21 cellular contexts compared by ENCODE assay signal in genomic region chr2:165773684-165774083, GRCh38. TPM values are rescaled to one million over a fixed set of nuclear protein-coding genes. Genes with fewer than 3 reads are reported as not detected.
DNase-seq lines count a peak whose midpoint lies in the region; ATAC-seq, FAIRE-seq and TF ChIP-seq lines count a peak whose summit lies in the region.
"Had no signal": no experiment of that assay in that cellular context is flagged by ENCODE, and none has a peak within 500 bp of the region (broad histone marks: within the 10 kb centered on the region; RNA-seq: fewer than 3 reads in every experiment).

No MANE protein-coding gene starts in this region.

- POLR2A ChIA-PET in HEK293 (lab: Yijun Ruan, JAX), result no interaction called here
- POLR2A ChIA-PET in WTC11 (lab: Charles Lee), result no interaction called here

- no peak for FAIRE-seq in small intestine (lab: Jason Lieb, UNC)
- FAIRE-seq: GM12891, GM18507, H54 had no signal

- H4K91ac ChIP-seq in H9 (ENCODE audit: insufficient read length, low read depth, low read length), result no peak overlapping the region

- no peak overlapping the region for H3K18ac ChIP-seq in H9 (ENCODE audit: insufficient read length, low read depth, low read length)

- H2BK20ac ChIP-seq in H9 (ENCODE audit: low read depth, low read length, poor library complexity, severe bottlenecking), result no peak overlapping the region

- ATAC-seq in WTC11 (no peak), GM18870 (IDR thresholded peaks at IDR 0.05; ENCODE audit: unreplicated experiment) (no peak)

- peaks cover 32% of the 10 kb centered on the region; the same call in 1 of the 2 replicates for H3K79me2 ChIP-seq in H9 (ENCODE audit: insufficient read depth, low read length)

- H3K4me1 ChIP-seq in H9 (ENCODE audit: insufficient read depth, low read length) (peaks cover 12% of the 10 kb centered on the region), HEK293 (ENCODE audit: control insufficient read depth, insufficient read depth, low read length) (peaks cover 37% of the 10 kb centered on the region; the same call in 1 of the 2 replicates), small intestine (ENCODE audit: control insufficient read depth in 2 of 2, insufficient read depth in 1 of 2, low read depth in 1 of 2, low read length in 1 of 2) (peaks cover 3 to 5% of the 10 kb centered on the region in 2 donors), vagina (peaks cover 6% of the 10 kb centered on the region)

- H3K27ac ChIP-seq in H9 (ENCODE audit: insufficient read length, low read depth, low read length) (no peak overlapping the region), HEK293 (ENCODE audit: extremely low read depth, low read depth, low read length) (no peak overlapping the region), small intestine (ENCODE audit: low read depth in 1 of 2, low read length in 1 of 2) (no peak overlapping the region), vagina (no peak overlapping the region)

- no peak overlapping the region for H3K4ac ChIP-seq in H9 (ENCODE audit: low read depth, low read length)

- no peak overlapping the region for H3K4me2 ChIP-seq in H9 (ENCODE audit: insufficient read depth, insufficient read length, low read length)

- no peak overlapping the region for H2BK5ac ChIP-seq in H9 (ENCODE audit: insufficient read length, low read length)

- peak overlapping the region in 2 of 3 experiments; percentile 29 to 68; a peak in 2 of 7 replicates for H3K27ac Mint-ChIP-seq in H9
- H3K27ac Mint-ChIP-seq in WTC11, result peak overlapping the region; percentile 15; the same call in 1 of the 2 replicates
- H3K27ac Mint-ChIP-seq: CD4-positive, alpha-beta memory T cell; HFFc6 had no signal

- H2AK5ac ChIP-seq in H9 (ENCODE audit: insufficient read length, low read length), result no peak overlapping the region

- H3K23me2 ChIP-seq in H9 (ENCODE audit: insufficient read length, low read depth, low read length, poor library complexity, severe bottlenecking), result no peaks in the 10 kb centered on the region

- H3K27me3 ChIP-seq in H9 (ENCODE audit: insufficient read depth, low read length), result no peaks in the 10 kb centered on the region
- H3K27me3 ChIP-seq in small intestine (ENCODE audit: control insufficient read depth in 2 of 2, insufficient read depth in 2 of 2, low read length in 2 of 2), result no peaks in the 10 kb centered on the region
- H3K27me3 ChIP-seq in vagina, result no peaks in the 10 kb centered on the region

- H3K23ac ChIP-seq in H9 (ENCODE audit: insufficient read length, low read depth, low read length), result no peak overlapping the region

- H3K36me3 ChIP-seq in HEK293 (ENCODE audit: control insufficient read depth in 2 of 2, insufficient read depth in 1 of 2, low read length in 2 of 2) (peaks cover 0 to 3% of the 10 kb centered on the region in 2 experiments; a peak in 1 of 3 replicates), small intestine (ENCODE audit: control insufficient read depth in 2 of 2, insufficient read depth in 2 of 2, low read length in 2 of 2) (no peaks in the 10 kb centered on the region), vagina (no peaks in the 10 kb centered on the region)

- H2BK15ac ChIP-seq in H9 (ENCODE audit: low read depth, low read length), result no peak overlapping the region

- H3T11ph ChIP-seq in H9 (ENCODE audit: low read length), result no peak overlapping the region

- H4K8ac ChIP-seq in H9 (replicated peaks; ENCODE audit: insufficient read length, low read depth, low read length), result no peak overlapping the region

- H3K4me1 Mint-ChIP-seq in H9, result peaks cover 21 to 25% of the 10 kb centered on the region in 2 experiments
- peaks cover 34% of the 10 kb centered on the region for H3K4me1 Mint-ChIP-seq in WTC11

- H2BK12ac ChIP-seq in H9 (ENCODE audit: insufficient read length, low read depth, low read length), result no peak overlapping the region

- peaks cover 9% of the 10 kb centered on the region for H3K79me1 ChIP-seq in H9 (ENCODE audit: insufficient read depth, low read depth, low read length, poor library complexity, severe bottlenecking)

- H3K36me3 Mint-ChIP-seq in H9 (ENCODE audit: insufficient read depth in 1 of 3, low read depth in 3 of 3) (peaks cover 21 to 44% (median 43%) of the 10 kb centered on the region in 3 experiments), WTC11 (peaks cover 44% of the 10 kb centered on the region)

- no CpG with 5 or more reads among the region's 2 CpGs for WGBS in H9 (ENCODE audit: extremely low coverage, insufficient read length, low lambda C conversion rate)
- WGBS in small intestine, 3 donors, result 53 to 71% (median 64%) methylated on average over 2 of the region's 2 CpGs

- DNase-seq in H9 (no peak), WTC11 (ENCODE audit: low spot score) (no peak), small intestine (peak; percentile 36), vagina (ENCODE audit: extremely low spot score in 2 of 2) (no peak)
- DNase-seq: C1 segment of cervical spinal cord; Calu3; CD4-positive, alpha-beta memory T cell; COR-L47; DMS53; DMS79 treated with DMSO at 0.1 percent for 48 hours; GF-D8; GOT3; HCEC 1CT; HFFc6 had no signal

- H3K9me3 Mint-ChIP-seq in H9, result no peaks in the 10 kb centered on the region; a peak in 1 of 5 replicates
- peaks cover 9% of the 10 kb centered on the region for H3K9me3 Mint-ChIP-seq in WTC11
- H3K9me3 Mint-ChIP-seq: CD4-positive, alpha-beta memory T cell; HFFc6 had no signal

- no peak for TF ChIP-seq POLR2A in vagina (IDR thresholded peaks at IDR 0.05)

- TF ChIP-seq CTCF in H9 (conservative IDR thresholded peaks at IDR 0.05) (no peak), HEK293 (tag by site-specific recombination; IDR thresholded peaks at IDR 0.05) (no peak), WTC11 (IDR thresholded peaks at IDR 0.05) (no peak), vagina (IDR thresholded peaks at IDR 0.05) (no peak)

- no peak overlapping the region for H4K5ac ChIP-seq in H9 (ENCODE audit: insufficient read length, low read depth, low read length)

- H3K9me3 ChIP-seq in H9 (ENCODE audit: control insufficient read depth, low read depth, low read length), result no peaks in the 10 kb centered on the region
- H3K9me3 ChIP-seq in HEK293 (ENCODE audit: control insufficient read depth, insufficient read depth, low read depth, low read length), result no peaks in the 10 kb centered on the region
- no peaks in the 10 kb centered on the region for H3K9me3 ChIP-seq in small intestine (ENCODE audit: control insufficient read depth, low read depth)
- H3K9me3 ChIP-seq in vagina, result no peaks in the 10 kb centered on the region

- no peak overlapping the region for H3K9ac ChIP-seq in H9 (ENCODE audit: extremely low read depth, insufficient read length, low read length)

- no peak overlapping the region for H3K14ac ChIP-seq in H9 (ENCODE audit: insufficient read depth, low read length)

- intact Hi-C loops in vagina (cut with DNase I), result no loop called here

- H4K20me1 ChIP-seq in H9 (ENCODE audit: control insufficient read depth, insufficient read depth, insufficient read length), result no peaks in the 10 kb centered on the region

- no peaks in the 10 kb centered on the region for H3K27me3 Mint-ChIP-seq in H9 (ENCODE audit: low read depth)
- no peaks in the 10 kb centered on the region for H3K27me3 Mint-ChIP-seq in WTC11 (ENCODE audit: low read depth)
- H3K27me3 Mint-ChIP-seq: CD4-positive, alpha-beta memory T cell had no signal

- no peak overlapping the region for H2BK120ac ChIP-seq in H9 (ENCODE audit: low read depth, low read length, poor library complexity, severe bottlenecking)

- H3K4me3 Mint-ChIP-seq in H9 (no peak overlapping the region), WTC11 (no peak overlapping the region)
- H3K4me3 Mint-ChIP-seq: CD4-positive, alpha-beta memory T cell; HFFc6 had no signal

- no peak overlapping the region for H3K56ac ChIP-seq in H9 (ENCODE audit: insufficient read length, low read depth, low read length)

- H3K4me3 ChIP-seq in HEK293 (ENCODE audit: low read depth, low read length) (no peak overlapping the region), small intestine (ENCODE audit: low read depth in 1 of 2, low read length in 2 of 2) (no peak overlapping the region), vagina (no peak overlapping the region)

- CTCF ChIA-PET in HEK293 (lab: Yijun Ruan, JAX) (no interaction called here), WTC11 (lab: Charles Lee) (no interaction called here)

- no peak overlapping the region for H2AFZ ChIP-seq in H9 (ENCODE audit: low read length)

TF ChIP-seq in HEK293, 187 proteins besides CTCF, POLR2A, EP300 and RAD21 (continues in another document):
- TF ChIP-seq ZNF19 (tag by site-specific recombination; IDR thresholded peaks at IDR 0.05; ENCODE audit: low read depth) (no peak), ZBTB8A (tag by site-specific recombination; IDR thresholded peaks at IDR 0.05) (0 out of 2 replicates have a peak, but pooled peaks have one; percentile 21), KLF16 (tag by site-specific recombination; IDR thresholded peaks at IDR 0.05) (no peak), SETDB1 (IDR thresholded peaks at IDR 0.05; ENCODE audit: insufficient read length, low read length) (no peak), FEZF1 (tag by site-specific recombination; IDR thresholded peaks at IDR 0.05) (peak; percentile 88), ZNF354C (tag by site-specific recombination; IDR thresholded peaks at IDR 0.05; ENCODE audit: borderline replicate concordance, low read depth) (no peak)

TF ChIP-seq in WTC11, 78 proteins besides CTCF, POLR2A, EP300 and RAD21 (continues in another document):
- TF ChIP-seq HMGXB4 (CRISPR knock-in tag; IDR thresholded peaks at IDR 0.05), result no peak
- TF ChIP-seq SP1 (CRISPR knock-in tag; conservative IDR thresholded peaks at IDR 0.05), result no peak
- no peak for TF ChIP-seq E2F5 (CRISPR knock-in tag; IDR thresholded peaks at IDR 0.05)
- TF ChIP-seq NR2C2 (CRISPR knock-in tag; IDR thresholded peaks at IDR 0.05), result no peak

RNA-seq across cellular contexts. Expression of gene GALNT3, which starts 20.4 kb away (rescaled TPM):
- 17.3 and 18.5 TPM in 2 replicates for total RNA-seq in H9 (2021)
- 19.4 to 20.6 TPM (median 20.5 TPM) in 3 replicates for total RNA-seq in WTC11 (2021)
- polyA plus RNA-seq in small intestine, result 10 to 100 TPM; 21.6 to 39.0 (median 37.8) TPM
- total RNA-seq in vagina, result 7.4 TPM
- total RNA-seq: A172, G401 had no signal
